Comparison of ENCODE assay signal across 1 cellular context in genomic region chr11:72712168-72712721, GRCh38.
TF ChIP-seq lines count a peak whose summit lies in the region.

No MANE protein-coding gene starts in this region.

TF ChIP-seq in HepG2, 621 proteins besides CTCF, POLR2A, EP300 and RAD21 (continued from another document):
- no peak for TF ChIP-seq ZBTB26 (CRISPR knock-in tag; IDR thresholded peaks at IDR 0.05; ENCODE audit: borderline replicate concordance)
TF ChIP-seq in HepG2: peak in this region for 0.
